1 cellular context compared by ENCODE assay signal in the genomic region with DNA sequence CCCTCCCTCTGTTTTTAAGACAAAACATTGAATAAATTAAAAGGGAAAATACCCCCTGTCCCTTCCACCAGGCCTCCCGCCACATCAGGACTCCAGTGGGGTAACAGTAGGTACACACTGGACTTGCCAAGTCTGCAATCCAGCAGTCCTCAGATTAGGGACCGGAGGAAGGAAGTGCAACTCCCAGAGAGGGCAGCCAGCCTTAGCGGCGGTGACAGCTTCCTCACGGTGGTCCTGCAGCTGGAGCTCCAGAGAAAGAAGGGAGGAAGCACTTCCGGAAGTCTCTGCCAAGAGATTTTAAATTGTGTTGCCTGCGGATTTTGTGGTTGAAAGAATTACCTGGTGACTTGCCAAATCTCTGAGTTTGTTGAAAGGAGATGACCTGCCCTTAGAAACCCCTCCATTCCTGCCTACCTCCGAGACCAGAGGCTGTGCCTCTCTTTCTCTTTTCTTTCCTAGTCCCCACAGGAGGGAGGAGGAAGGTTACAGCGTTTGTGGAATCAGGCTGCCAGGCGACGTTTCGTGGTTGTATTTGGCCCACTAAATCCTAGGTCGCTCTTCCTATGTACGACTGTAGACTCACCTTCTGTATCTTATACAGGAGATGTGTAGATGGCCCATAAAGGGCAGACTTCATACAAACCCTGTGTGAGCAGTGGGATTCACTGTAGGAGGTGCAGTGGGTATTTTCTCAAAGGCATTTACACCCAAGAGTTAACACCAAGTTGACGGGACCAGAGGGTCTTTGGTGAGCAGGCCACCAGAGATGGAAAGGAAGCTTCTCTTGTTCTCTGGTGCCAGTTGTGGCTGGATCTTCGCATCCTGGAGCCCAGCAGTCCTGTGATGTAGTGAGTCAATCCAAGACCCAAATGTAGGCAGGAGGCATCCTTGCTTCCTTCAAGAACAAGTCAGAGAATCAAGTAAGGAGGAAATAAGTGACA.
TF ChIP-seq lines count a peak whose summit lies in the region.

No MANE protein-coding gene starts in this region.

TF ChIP-seq in K562, 482 proteins besides CTCF, POLR2A, EP300 and RAD21 (continued from another document):
- TF ChIP-seq, protein P1, sequence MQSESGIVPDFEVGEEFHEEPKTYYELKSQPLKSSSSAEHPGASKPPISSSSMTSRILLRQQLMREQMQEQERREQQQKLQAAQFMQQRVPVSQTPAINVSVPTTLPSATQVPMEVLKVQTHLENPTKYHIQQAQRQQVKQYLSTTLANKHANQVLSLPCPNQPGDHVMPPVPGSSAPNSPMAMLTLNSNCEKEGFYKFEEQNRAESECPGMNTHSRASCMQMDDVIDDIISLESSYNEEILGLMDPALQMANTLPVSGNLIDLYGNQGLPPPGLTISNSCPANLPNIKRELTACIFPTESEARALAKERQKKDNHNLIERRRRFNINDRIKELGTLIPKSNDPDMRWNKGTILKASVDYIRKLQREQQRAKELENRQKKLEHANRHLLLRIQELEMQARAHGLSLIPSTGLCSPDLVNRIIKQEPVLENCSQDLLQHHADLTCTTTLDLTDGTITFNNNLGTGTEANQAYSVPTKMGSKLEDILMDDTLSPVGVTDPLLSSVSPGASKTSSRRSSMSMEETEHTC (IDR thresholded peaks at IDR 0.05) = no peak
